16 cellular contexts compared by ENCODE assay signal in the genomic region with DNA sequence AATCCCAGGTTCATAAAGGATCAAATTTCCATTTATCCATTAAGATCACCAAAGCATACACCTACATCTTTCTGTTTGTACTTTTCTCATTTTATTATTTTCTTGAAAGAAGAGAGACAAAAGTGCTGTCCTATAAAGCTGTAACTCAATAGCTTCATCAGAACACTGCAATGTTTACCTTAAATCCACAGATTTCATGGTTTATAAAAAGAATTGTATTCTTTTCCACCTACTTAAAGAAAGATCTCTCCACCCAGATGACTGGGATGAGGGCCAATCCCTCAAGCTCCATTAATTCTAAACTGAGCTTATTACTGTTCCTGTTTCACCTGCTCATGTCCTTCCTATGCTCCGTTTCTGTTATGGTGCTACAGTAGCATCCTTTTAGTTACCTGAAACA.
"Had no signal": no experiment of that assay in that cellular context is flagged by ENCODE, and none has a peak within 500 bp of the region (broad histone marks: within the 10 kb centered on the region; RNA-seq: fewer than 3 reads in every experiment).

No MANE protein-coding gene starts in this region.

- H3K4me3 ChIP-seq: adrenal gland, psoas muscle, spleen, tibial nerve had no signal

- H3K27ac Mint-ChIP-seq: dendritic cell treated with granulocyte-macrophage colony-stimulating factor and Interleukin-4, amounts not matched to agents 40 ng/mL and 50 ng/mL, for 4 days; endodermal cell; natural killer cell treated with Interleukin-12 subunit alpha and Interleukin-12 subunit beta and Interleukin-15 and Interleukin-18, amount 100 ng/mL, for 72 hours; stimulated activated memory B cell treated with anti-CD40 and anti-IgM and Interleukin-4, amounts not matched to agents 10 μg/mL and 1 μg/mL and 100 μg/mL, for 72 hours had no signal

- H3K9me3 Mint-ChIP-seq: dendritic cell treated with granulocyte-macrophage colony-stimulating factor and Interleukin-4, amounts not matched to agents 40 ng/mL and 50 ng/mL, for 4 days; endodermal cell; natural killer cell treated with Interleukin-12 subunit alpha and Interleukin-12 subunit beta and Interleukin-15 and Interleukin-18, amount 100 ng/mL, for 72 hours; stimulated activated memory B cell treated with anti-CD40 and anti-IgM and Interleukin-4, amounts not matched to agents 10 μg/mL and 1 μg/mL and 100 μg/mL, for 72 hours had no signal

- H3K9me3 ChIP-seq: adrenal gland, psoas muscle, spleen, tibial nerve had no signal

- H3K4me1 Mint-ChIP-seq: stimulated activated memory B cell treated with anti-CD40 and anti-IgM and Interleukin-4, amounts not matched to agents 10 μg/mL and 1 μg/mL and 100 μg/mL, for 72 hours had no signal

- H3K27ac ChIP-seq: adrenal gland, brain microvascular endothelial cell, psoas muscle, spleen, tibial nerve had no signal

- H3K27me3 Mint-ChIP-seq: dendritic cell treated with granulocyte-macrophage colony-stimulating factor and Interleukin-4, amounts not matched to agents 40 ng/mL and 50 ng/mL, for 4 days had no signal

- ATAC-seq: left ventricle myocardium superior; natural killer cell treated with Interleukin-12 subunit alpha and Interleukin-12 subunit beta and Interleukin-15 and Interleukin-18, amount 100 ng/mL, for 72 hours; psoas muscle; sciatic nerve; stimulated activated memory B cell treated with anti-CD40 and anti-IgM and Interleukin-4, amounts not matched to agents 10 μg/mL and 1 μg/mL and 100 μg/mL, for 72 hours had no signal

- H3K4me3 Mint-ChIP-seq: dendritic cell treated with granulocyte-macrophage colony-stimulating factor and Interleukin-4, amounts not matched to agents 40 ng/mL and 50 ng/mL, for 4 days; endodermal cell; natural killer cell treated with Interleukin-12 subunit alpha and Interleukin-12 subunit beta and Interleukin-15 and Interleukin-18, amount 100 ng/mL, for 72 hours; stimulated activated memory B cell treated with anti-CD40 and anti-IgM and Interleukin-4, amounts not matched to agents 10 μg/mL and 1 μg/mL and 100 μg/mL, for 72 hours had no signal

- DNase-seq: activated CD4-positive, CD25-positive, alpha-beta regulatory T cell; activated naive CD4-positive, alpha-beta T cell treated with anti-CD3 and anti-CD28 coated beads, Interleukin-2, amount 50 U/mL, for 16 hours; adrenal gland; brain microvascular endothelial cell; endodermal cell; erythroblast; left ventricle myocardium superior; mesenchymal stem cell; psoas muscle; spleen; stimulated activated CD4-positive, alpha-beta T cell treated with anti-CD3 and anti-CD28 coated beads, Interleukin-1b, Interleukin-23, amount 100 ng/mL, for 48 hours had no signal

- H3K36me3 ChIP-seq: adrenal gland, brain microvascular endothelial cell, spleen, tibial nerve had no signal

- H3K27me3 ChIP-seq: adrenal gland, brain microvascular endothelial cell, spleen, tibial nerve had no signal

- H3K36me3 Mint-ChIP-seq: natural killer cell treated with Interleukin-12 subunit alpha and Interleukin-12 subunit beta and Interleukin-15 and Interleukin-18, amount 100 ng/mL, for 72 hours; stimulated activated memory B cell treated with anti-CD40 and anti-IgM and Interleukin-4, amounts not matched to agents 10 μg/mL and 1 μg/mL and 100 μg/mL, for 72 hours had no signal
